In the genomic region with DNA sequence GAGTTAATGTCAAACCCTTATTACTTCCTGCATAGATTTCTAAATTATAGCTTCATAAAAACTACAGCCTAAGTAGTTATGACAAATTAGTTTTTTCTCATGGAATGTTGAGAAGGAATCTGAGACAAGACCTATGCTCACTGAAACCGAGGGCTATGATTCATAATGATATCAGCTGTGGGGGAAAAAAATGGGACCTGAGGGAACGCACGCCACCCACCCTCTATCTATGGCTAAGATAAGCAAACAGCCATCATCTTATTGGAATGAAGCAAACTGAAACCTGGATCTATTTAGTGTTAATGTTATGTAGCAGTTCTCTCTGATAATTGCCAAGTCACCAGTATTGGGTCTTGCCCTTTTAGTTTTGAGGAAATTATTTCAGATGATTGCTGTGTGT, we compare ENCODE assay signal across 13 cellular contexts.
DNase-seq lines count a peak whose midpoint lies in the region; FAIRE-seq and TF ChIP-seq lines count a peak whose summit lies in the region.
"Had no signal": no experiment of that assay in that cellular context is flagged by ENCODE, and none has a peak within 500 bp of the region (broad histone marks: within the 10 kb centered on the region; RNA-seq: fewer than 3 reads in every experiment).

No MANE protein-coding gene starts in this region.

- FAIRE-seq in astrocyte (lab: Jason Lieb, UNC) (peak; percentile 94), keratinocyte (lab: Jason Lieb, UNC) (peak; percentile 17)

- H3K9me1 ChIP-seq in keratinocyte (ENCODE audit: control insufficient read depth, extremely low read depth, insufficient read depth, low read length), result no peaks in the 10 kb centered on the region

- H3K27ac ChIP-seq in ACC112 (ENCODE audit: low read depth, low read length) (peak overlapping the region; percentile 91), HUES48 (ENCODE audit: low read depth, low read length) (peak overlapping the region; percentile 76), astrocyte (ENCODE audit: low read depth, low read length) (peak overlapping the region; percentile 99), keratinocyte (ENCODE audit: control insufficient read depth, insufficient read depth, low read length) (peak overlapping the region; percentile 92), substantia nigra (ENCODE audit: low read depth, low read length, poor library complexity, severe bottlenecking) (no peak overlapping the region)

- DNase-seq in astrocyte (ENCODE audit: low read depth) (peak; percentile 97), keratinocyte (ENCODE audit: low read depth, low spot score) (peak; percentile 23), progenitor cell of endocrine pancreas (ENCODE audit: low spot score, unreplicated experiment) (no peak), NCI-H2107 treated with DMSO at 0.1 percent for 48 hours (lab: John Stamatoyannopoulos, UW; ENCODE audit: unreplicated experiment) (no peak), substantia nigra (lab: John Stamatoyannopoulos, UW) (no peak), hippocampal formation (lab: John Stamatoyannopoulos, UW) (no peak)
- DNase-seq: activated CD4-positive, alpha-beta T cell treated with anti-CD3 and anti-CD28 coated beads, Interleukin-2, amount 50 U/mL, for 48 hours; Kasumi-1; naive thymus-derived CD8-positive, alpha-beta T cell had no signal

- H3K4me2 ChIP-seq in astrocyte (ENCODE audit: low read length) (peak overlapping the region; percentile 82), keratinocyte (ENCODE audit: control insufficient read depth, extremely low read depth, insufficient read depth, low read depth, low read length) (peak overlapping the region; percentile 86)

- H3K9me3 Mint-ChIP-seq in astrocyte (ENCODE audit: unreplicated experiment), result no peaks in the 10 kb centered on the region
- peaks cover 7% of the 10 kb centered on the region for H3K9me3 Mint-ChIP-seq in progenitor cell of endocrine pancreas (ENCODE audit: low read depth)

- dilution Hi-C loops in keratinocyte (cut with MboI; ENCODE audit: extremely low pct_ligation_motif_present, low sequenced_read_pairs), result no loop called here

- no peak overlapping the region for H2AFZ ChIP-seq in ACC112 (ENCODE audit: low read length, unreplicated experiment)
- H2AFZ ChIP-seq in astrocyte (ENCODE audit: low read depth, low read length), result no peak overlapping the region
- no peak overlapping the region for H2AFZ ChIP-seq in keratinocyte (ENCODE audit: control insufficient read depth, low read length)

- peaks cover 41% of the 10 kb centered on the region for H3K4me1 ChIP-seq in ACC112 (ENCODE audit: control insufficient read depth, insufficient read depth, low read length, unreplicated experiment)
- peaks cover 31% of the 10 kb centered on the region for H3K4me1 ChIP-seq in HUES48 (ENCODE audit: control insufficient read depth, insufficient read depth, low read length)
- H3K4me1 ChIP-seq in astrocyte (ENCODE audit: insufficient read depth, low read length), result peaks cover 37% of the 10 kb centered on the region
- peaks cover 35% of the 10 kb centered on the region for H3K4me1 ChIP-seq in keratinocyte (ENCODE audit: control insufficient read depth, extremely low read depth, insufficient read depth, low read length)

- H4K20me1 ChIP-seq in astrocyte (ENCODE audit: insufficient read depth, low read length) (no peaks in the 10 kb centered on the region), keratinocyte (ENCODE audit: control insufficient read depth, extremely low read depth, insufficient read depth, low read length) (no peaks in the 10 kb centered on the region)

- no peaks in the 10 kb centered on the region for H3K79me2 ChIP-seq in ACC112 (ENCODE audit: control insufficient read depth, insufficient read depth, low read length, unreplicated experiment)
- H3K79me2 ChIP-seq in astrocyte (ENCODE audit: insufficient read depth, low read length), result no peaks in the 10 kb centered on the region
- H3K79me2 ChIP-seq in keratinocyte (ENCODE audit: control insufficient read depth, insufficient read depth, low read length), result no peaks in the 10 kb centered on the region

- H3K27ac Mint-ChIP-seq in astrocyte (ENCODE audit: unreplicated experiment), result peak overlapping the region; percentile 88
- H3K27ac Mint-ChIP-seq in progenitor cell of endocrine pancreas, result no peak overlapping the region
- H3K27ac Mint-ChIP-seq: activated naive CD4-positive, alpha-beta T cell treated with anti-CD3 and anti-CD28 coated beads, Interleukin-2, amount 50 U/mL, for 24 hours; naive thymus-derived CD8-positive, alpha-beta T cell; stimulated activated effector memory CD8-positive, alpha-beta T cell treated with anti-CD3 and anti-CD28 coated beads, Interleukin-12 subunit alpha, Interleukin-12 subunit beta, amount 100 ng/mL, for 72 hours had no signal

- H3K9me3 ChIP-seq in HUES48 (ENCODE audit: control insufficient read depth, insufficient read depth, low read length) (no peaks in the 10 kb centered on the region), astrocyte (ENCODE audit: insufficient read depth, low read depth, low read length) (no peaks in the 10 kb centered on the region), keratinocyte (ENCODE audit: control insufficient read depth, low read depth, low read length) (no peaks in the 10 kb centered on the region)

- H3K4me3 Mint-ChIP-seq in astrocyte (ENCODE audit: unreplicated experiment) (peak overlapping the region; percentile 21), progenitor cell of endocrine pancreas (ENCODE audit: low read depth) (no peak overlapping the region)
- H3K4me3 Mint-ChIP-seq: activated naive CD4-positive, alpha-beta T cell treated with anti-CD3 and anti-CD28 coated beads, Interleukin-2, amount 50 U/mL, for 24 hours; naive thymus-derived CD8-positive, alpha-beta T cell; stimulated activated effector memory CD8-positive, alpha-beta T cell treated with anti-CD3 and anti-CD28 coated beads, Interleukin-12 subunit alpha, Interleukin-12 subunit beta, amount 100 ng/mL, for 72 hours had no signal

- H3K27me3 Mint-ChIP-seq in astrocyte (ENCODE audit: low read depth, unreplicated experiment) (no peaks in the 10 kb centered on the region), progenitor cell of endocrine pancreas (no peaks in the 10 kb centered on the region)
- H3K27me3 Mint-ChIP-seq: activated naive CD4-positive, alpha-beta T cell treated with anti-CD3 and anti-CD28 coated beads, Interleukin-2, amount 50 U/mL, for 24 hours; naive thymus-derived CD8-positive, alpha-beta T cell had no signal

- peaks cover 41% of the 10 kb centered on the region for H3K4me1 Mint-ChIP-seq in astrocyte (ENCODE audit: low read depth, unreplicated experiment)
- peaks cover 18% of the 10 kb centered on the region for H3K4me1 Mint-ChIP-seq in progenitor cell of endocrine pancreas (ENCODE audit: low read depth)
- H3K4me1 Mint-ChIP-seq: activated naive CD4-positive, alpha-beta T cell treated with anti-CD3 and anti-CD28 coated beads, Interleukin-2, amount 50 U/mL, for 24 hours; stimulated activated effector memory CD8-positive, alpha-beta T cell treated with anti-CD3 and anti-CD28 coated beads, Interleukin-12 subunit alpha, Interleukin-12 subunit beta, amount 100 ng/mL, for 72 hours had no signal

- H3K36me3 Mint-ChIP-seq in astrocyte (ENCODE audit: low read depth, unreplicated experiment), result no peaks in the 10 kb centered on the region
- H3K36me3 Mint-ChIP-seq in progenitor cell of endocrine pancreas (ENCODE audit: insufficient read depth), result no peaks in the 10 kb centered on the region
- H3K36me3 Mint-ChIP-seq: activated naive CD4-positive, alpha-beta T cell treated with anti-CD3 and anti-CD28 coated beads, Interleukin-2, amount 50 U/mL, for 24 hours; naive thymus-derived CD8-positive, alpha-beta T cell; stimulated activated effector memory CD8-positive, alpha-beta T cell treated with anti-CD3 and anti-CD28 coated beads, Interleukin-12 subunit alpha, Interleukin-12 subunit beta, amount 100 ng/mL, for 72 hours had no signal

- TF ChIP-seq CTCF in astrocyte (IDR thresholded peaks at IDR 0.05; ENCODE audit: insufficient read depth, low read depth, low read length) (no peak), keratinocyte (optimal IDR thresholded peaks at IDR 0.05 in 1 of 3, IDR thresholded peaks at IDR 0.05 in 1 of 3, conservative IDR thresholded peaks at IDR 0.05 in 1 of 3; ENCODE audit: extremely low read depth in 1 of 3, insufficient read depth in 2 of 3, low read length in 3 of 3) (no peak), progenitor cell of endocrine pancreas (IDR thresholded peaks at IDR 0.05; ENCODE audit: unreplicated experiment) (no peak)

- H3K36me3 ChIP-seq in ACC112 (ENCODE audit: insufficient read depth, low read length), result no peaks in the 10 kb centered on the region
- no peaks in the 10 kb centered on the region for H3K36me3 ChIP-seq in HUES48 (ENCODE audit: control insufficient read depth, insufficient read depth, low read length)
- no peaks in the 10 kb centered on the region for H3K36me3 ChIP-seq in astrocyte (ENCODE audit: insufficient read depth, low read length)
- H3K36me3 ChIP-seq in keratinocyte (ENCODE audit: control insufficient read depth in 2 of 2, extremely low read depth in 1 of 2, insufficient read depth in 2 of 2, low read length in 2 of 2), result no peaks in the 10 kb centered on the region

- H3K9ac ChIP-seq in HUES48 (ENCODE audit: low read depth, low read length) (no peak overlapping the region), astrocyte (ENCODE audit: low read length) (peak overlapping the region; percentile 82), keratinocyte (ENCODE audit: control insufficient read depth, extremely low read depth, insufficient read depth, low read length) (peak overlapping the region; percentile 64)

- H3K27me3 ChIP-seq in ACC112 (ENCODE audit: insufficient read depth, low read length) (no peaks in the 10 kb centered on the region), HUES48 (ENCODE audit: control insufficient read depth, insufficient read depth, low read length) (no peaks in the 10 kb centered on the region), astrocyte (ENCODE audit: insufficient read depth, low read length) (no peaks in the 10 kb centered on the region), keratinocyte (ENCODE audit: control insufficient read depth, extremely low read depth, insufficient read depth, low read length) (no peaks in the 10 kb centered on the region)

- peak overlapping the region; percentile 60 for H3K4me3 ChIP-seq in ACC112 (ENCODE audit: low read depth, low read length)
- H3K4me3 ChIP-seq in HUES48 (ENCODE audit: low read depth, low read length), result no peak overlapping the region
- no peak overlapping the region for H3K4me3 ChIP-seq in astrocyte (ENCODE audit: insufficient read depth, low read depth, low read length)
- peak overlapping the region in 1 of 3 experiments; percentile 14 for H3K4me3 ChIP-seq in keratinocyte (ENCODE audit: control insufficient read depth in 2 of 3, extremely low read depth in 1 of 3, insufficient read depth in 2 of 3, low read depth in 1 of 3, low read length in 3 of 3)

Comparison
In these comparisons a context has a peak if more than half of its experiments do, and no peak if none do; other contexts are left out.
1. DNase-seq: peak in astrocyte (single experiment) and keratinocyte (single experiment); none in progenitor cell of endocrine pancreas (single experiment), NCI-H2107 treated with DMSO at 0.1 percent for 48 hours (single experiment), substantia nigra (0 of 49) and hippocampal formation (0 of 2).